Comparison of ENCODE assay signal across 30 cellular contexts in the genomic region with DNA sequence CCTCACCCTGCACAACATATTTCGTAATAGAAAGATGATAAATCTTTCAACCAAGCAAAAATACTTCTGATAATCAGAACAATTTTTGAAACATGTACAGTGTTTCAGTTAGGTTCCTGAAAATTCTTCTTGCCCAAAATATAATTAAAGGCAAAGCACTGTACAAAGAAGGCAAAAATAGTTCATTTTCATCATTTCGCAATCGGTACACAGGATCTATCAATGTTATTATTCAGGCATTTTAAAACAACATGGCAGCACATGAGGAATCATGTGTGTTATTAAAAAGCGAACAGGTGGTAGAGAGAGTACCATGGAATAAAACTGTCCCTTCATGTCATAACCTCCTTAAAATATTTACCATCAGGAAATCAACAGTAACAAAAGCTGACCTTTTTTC.
"Had no signal": no experiment of that assay in that cellular context is flagged by ENCODE, and none has a peak within 500 bp of the region (broad histone marks: within the 10 kb centered on the region; RNA-seq: fewer than 3 reads in every experiment).

No MANE protein-coding gene starts in this region.

- H3K4me3 ChIP-seq: body of pancreas, esophagus muscularis mucosa had no signal

- H3K36me3 ChIP-seq: esophagus muscularis mucosa, WERI-Rb-1 had no signal

- H3K4me1 ChIP-seq: body of pancreas had no signal

- H3K9me3 ChIP-seq: body of pancreas, esophagus muscularis mucosa had no signal

- DNase-seq: activated B cell treated with CpG ODN at 0.5 μM for 24 hours; activated CD4-positive, alpha-beta T cell treated with anti-CD3 and anti-CD28 coated beads for 48 hours; activated CD4-positive, alpha-beta T cell treated with anti-CD3 and anti-CD28 coated beads, Interleukin-2, amount 50 U/mL, for 1 hour; activated CD4-positive, alpha-beta T cell treated with anti-CD3 and anti-CD28 coated beads, Interleukin-2, amount 50 U/mL, for 48 hours; activated CD8-positive, alpha-beta memory T cell treated with anti-CD3 and anti-CD28 coated beads for 24 hours; activated CD8-positive, alpha-beta T cell treated with anti-CD3 and anti-CD28 coated beads for 36 hours; activated effector memory CD4-positive, alpha-beta T cell treated with anti-CD3 and anti-CD28 coated beads, Interleukin-2, amount 50 U/mL, for 16 hours; activated naive CD4-positive, alpha-beta T cell treated with anti-CD3 and anti-CD28 coated beads, Interleukin-2, amount 10 ng/mL, durations not matched to agents 7 days and 5 days; activated naive CD8-positive, alpha-beta T cell treated with anti-CD3 and anti-CD28 coated beads, Interleukin-2, amount 10 ng/mL, durations not matched to agents 7 days and 5 days; activated T-cell treated with anti-CD3 and anti-CD28 coated beads, Interleukin-2, amount 50 U/mL, for 4 hours; amygdala; aorta; body of pancreas; caudate nucleus; cortex of kidney; dermis blood vessel endothelial cell; effector CD4-positive, alpha-beta T cell; effector memory CD8-positive, alpha-beta T cell; erythroblast; foreskin fibroblast; head of caudate nucleus; T-helper 1 cell; T-helper 17 cell; T1000; WERI-Rb-1 had no signal

- ATAC-seq: activated CD4-positive, CD25-positive, alpha-beta regulatory T cell treated with anti-CD3 and anti-CD28 coated beads, Interleukin-2, amount 50 U/mL, for 24 hours; activated CD8-positive, alpha-beta T cell treated with anti-CD3 and anti-CD28 coated beads for 36 hours; activated naive CD4-positive, alpha-beta T cell treated with anti-CD3 and anti-CD28 coated beads, Interleukin-2, amount 50 U/mL, for 72 hours; activated T-cell treated with anti-CD3 and anti-CD28 coated beads, Interleukin-2, amount 50 U/mL, for 4 hours; body of pancreas; effector memory CD8-positive, alpha-beta T cell; T-helper 17 cell had no signal

- H3K27me3 ChIP-seq: body of pancreas, esophagus muscularis mucosa had no signal

- H3K27ac ChIP-seq: body of pancreas, esophagus muscularis mucosa, WERI-Rb-1 had no signal

- FAIRE-seq: colon, frontal cortex had no signal
